Comparison of ENCODE assay signal across 27 cellular contexts in genomic region chr18:50466634-50467033, GRCh38.
A peak's percentile ranks its signal among the peaks of the same experiment; 100 is the strongest.
DNase-seq lines count a peak whose midpoint lies in the region; ATAC-seq and TF ChIP-seq lines count a peak whose summit lies in the region.
"Had no signal": no experiment of that assay in that cellular context is flagged by ENCODE, and none has a peak within 500 bp of the region (broad histone marks: within the 10 kb centered on the region; RNA-seq: fewer than 3 reads in every experiment).

No MANE protein-coding gene starts in this region.

- H3K4me3 Mint-ChIP-seq in endodermal cell: no peak overlapping the region
- no peak overlapping the region for H3K4me3 Mint-ChIP-seq in natural killer cell treated with Interleukin-12 subunit alpha and Interleukin-12 subunit beta and Interleukin-15 and Interleukin-18, amount 100 ng/mL, for 72 hours
- H3K4me3 Mint-ChIP-seq: CD8-positive, alpha-beta T cell; HFFc6 had no signal

- H3K9me3 ChIP-seq in endodermal cell (ENCODE audit: control insufficient read depth, low read length): no peaks in the 10 kb centered on the region

- DNase-seq in Daoy (ENCODE audit: low read depth): peak; percentile 6
- peak; percentile 1 for DNase-seq in NCI-H226
- peak; percentile 11 for DNase-seq in choroid plexus epithelial cell (ENCODE audit: low read depth)
- peak; percentile 17 for DNase-seq in kidney tubule cell (ENCODE audit: low spot score)
- no peak for DNase-seq in endodermal cell
- no peak for DNase-seq in natural killer cell treated with Interleukin-12 subunit alpha and Interleukin-12 subunit beta and Interleukin-15 and Interleukin-18, amount 100 ng/mL, for 72 hours (ENCODE audit: low spot score)
- DNase-seq: 8988T; C1 segment of cervical spinal cord; CD8-positive, alpha-beta T cell; DND-41; GF-D8; H7; HFFc6; KBM-7; NCI-H1105 treated with DMSO at 0.1 percent for 48 hours; NCI-H2029 treated with DMSO at 0.1 percent for 48 hours; NCI-H2171 treated with DMSO at 0.1 percent for 48 hours; NCI-H446; NCI-H526; OCI-M1; RPMI8226; SHP77 treated with DMSO at 0.1 percent for 48 hours; SW 1271 had no signal

- no peak overlapping the region for H3K9ac ChIP-seq in endodermal cell (ENCODE audit: extremely low read depth, low read length, poor library complexity, severe bottlenecking)

- H3K36me3 Mint-ChIP-seq in endodermal cell (ENCODE audit: low read depth): no peaks in the 10 kb centered on the region
- no peaks in the 10 kb centered on the region for H3K36me3 Mint-ChIP-seq in natural killer cell treated with Interleukin-12 subunit alpha and Interleukin-12 subunit beta and Interleukin-15 and Interleukin-18, amount 100 ng/mL, for 72 hours
- H3K36me3 Mint-ChIP-seq: CD8-positive, alpha-beta T cell had no signal

- TF ChIP-seq CTCF in choroid plexus epithelial cell (conservative IDR thresholded peaks at IDR 0.05; ENCODE audit: low read depth, low read length) (no peak), endodermal cell (conservative IDR thresholded peaks at IDR 0.05) (no peak)

- H3K27me3 Mint-ChIP-seq in endodermal cell (ENCODE audit: insufficient read depth): peaks cover 2% of the 10 kb centered on the region
- H3K27me3 Mint-ChIP-seq in natural killer cell treated with Interleukin-12 subunit alpha and Interleukin-12 subunit beta and Interleukin-15 and Interleukin-18, amount 100 ng/mL, for 72 hours: peaks cover 7 to 11% of the 10 kb centered on the region in 2 donors

- H3K27ac ChIP-seq in endodermal cell (ENCODE audit: low read depth, low read length): no peak overlapping the region
- H3K27ac ChIP-seq: HL-60, SK-N-MC had no signal

- H3K27me3 ChIP-seq in endodermal cell (ENCODE audit: control insufficient read depth, insufficient read depth, low read length, poor library complexity, severe bottlenecking): no peaks in the 10 kb centered on the region

- H3K4me1 Mint-ChIP-seq in endodermal cell: no peaks in the 10 kb centered on the region
- no peaks in the 10 kb centered on the region for H3K4me1 Mint-ChIP-seq in natural killer cell treated with Interleukin-12 subunit alpha and Interleukin-12 subunit beta and Interleukin-15 and Interleukin-18, amount 100 ng/mL, for 72 hours (ENCODE audit: low read depth in 2 of 2)

- no peaks in the 10 kb centered on the region for H3K36me3 ChIP-seq in endodermal cell (ENCODE audit: control insufficient read depth, insufficient read depth, low read length)

- H3K27ac Mint-ChIP-seq in endodermal cell: no peak overlapping the region
- no peak overlapping the region for H3K27ac Mint-ChIP-seq in natural killer cell treated with Interleukin-12 subunit alpha and Interleukin-12 subunit beta and Interleukin-15 and Interleukin-18, amount 100 ng/mL, for 72 hours
- H3K27ac Mint-ChIP-seq: CD8-positive, alpha-beta T cell; HFFc6 had no signal

- H3K4me3 ChIP-seq in choroid plexus epithelial cell (ENCODE audit: low read depth, low read length) (no peak overlapping the region), endodermal cell (ENCODE audit: low read length) (no peak overlapping the region)
- H3K4me3 ChIP-seq: SK-N-MC had no signal

- H3K9me3 Mint-ChIP-seq in endodermal cell: no peaks in the 10 kb centered on the region
- no peaks in the 10 kb centered on the region for H3K9me3 Mint-ChIP-seq in natural killer cell treated with Interleukin-12 subunit alpha and Interleukin-12 subunit beta and Interleukin-15 and Interleukin-18, amount 100 ng/mL, for 72 hours
- H3K9me3 Mint-ChIP-seq: CD8-positive, alpha-beta T cell had no signal

- H3K4me1 ChIP-seq in endodermal cell (ENCODE audit: control insufficient read depth, insufficient read depth, low read length): no peaks in the 10 kb centered on the region

- no peak for ATAC-seq in natural killer cell treated with Interleukin-12 subunit alpha and Interleukin-12 subunit beta and Interleukin-15 and Interleukin-18, amount 100 ng/mL, for 72 hours
- ATAC-seq in GM21390 (IDR thresholded peaks at IDR 0.05; ENCODE audit: unreplicated experiment) (no peak), GM19035 (IDR thresholded peaks at IDR 0.05; ENCODE audit: unreplicated experiment) (no peak)
- ATAC-seq: CD8-positive, alpha-beta T cell had no signal

Comparison
In these comparisons a context has a peak if more than half of its experiments do, and no peak if none do; other contexts are left out.
1. DNase-seq: peak in Daoy (single experiment), NCI-H226 (single experiment), choroid plexus epithelial cell (single experiment) and kidney tubule cell (single experiment); none in endodermal cell (single experiment) and natural killer cell treated with Interleukin-12 subunit alpha and Interleukin-12 subunit beta and Interleukin-15 and Interleukin-18, amount 100 ng/mL, for 72 hours (single experiment).